Comparison of ENCODE assay signal across 13 cellular contexts in the genomic region with DNA sequence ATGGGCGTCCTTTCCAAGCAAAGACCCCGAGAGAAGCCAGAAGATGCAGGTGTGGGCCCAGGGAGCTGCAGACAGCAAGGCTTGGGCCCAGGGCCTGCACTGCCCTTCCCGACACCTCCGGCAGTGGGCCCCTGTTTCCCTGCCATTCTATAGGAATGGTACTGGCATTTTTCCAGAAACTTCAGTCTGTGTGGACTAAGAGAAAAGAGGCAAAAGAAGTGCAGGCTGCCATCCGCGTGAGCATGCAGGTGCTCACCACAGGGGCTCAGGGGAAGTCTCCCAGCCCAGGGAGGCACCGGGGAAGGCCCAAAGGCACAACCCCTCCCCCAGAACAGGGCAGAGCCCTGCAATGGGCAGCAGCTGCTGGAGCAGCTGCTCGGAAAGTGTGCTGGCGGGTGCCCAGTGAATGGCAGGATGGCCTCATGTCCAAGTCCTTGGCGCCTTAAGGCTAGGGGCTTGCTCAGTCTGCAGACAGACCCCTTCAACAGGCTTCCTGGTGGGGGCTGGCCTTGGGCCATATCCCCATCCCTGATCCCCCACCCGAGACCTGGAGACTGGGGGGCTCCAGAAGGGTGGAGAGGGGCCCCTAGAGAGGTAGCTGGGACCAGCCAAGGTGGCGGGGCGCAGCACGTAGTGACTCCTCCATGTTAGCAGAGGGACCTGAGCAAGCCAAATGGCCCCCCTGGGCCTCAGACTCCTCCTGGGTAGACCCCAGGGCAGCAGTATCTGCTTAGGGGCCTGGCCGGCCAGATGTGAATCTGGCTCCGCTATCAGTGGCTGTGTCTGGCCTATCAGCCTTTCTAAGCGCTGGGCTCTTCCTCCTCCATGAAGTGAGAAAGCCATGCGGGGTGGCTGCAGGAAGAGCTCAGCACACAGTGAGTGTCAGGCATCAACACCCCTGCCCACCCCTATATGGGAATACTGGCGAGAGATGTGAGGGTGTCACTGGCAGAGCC. TPM values are rescaled to one million over a fixed set of nuclear protein-coding genes. Genes with fewer than 3 reads are reported as not detected.
DNase-seq lines count a peak whose midpoint lies in the region; ATAC-seq and TF ChIP-seq lines count a peak whose summit lies in the region.
"Had no signal": no experiment of that assay in that cellular context is flagged by ENCODE, and none has a peak within 500 bp of the region (broad histone marks: within the 10 kb centered on the region; RNA-seq: fewer than 3 reads in every experiment).

No MANE protein-coding gene starts in this region.

- no peak overlapping the region for H3K4me3 Mint-ChIP-seq in chondrocyte (ENCODE audit: unreplicated experiment)
- H3K4me3 Mint-ChIP-seq: mesothelial cell of epicardium; stimulated activated naive CD8-positive, alpha-beta T cell treated with anti-CD3 and anti-CD28 coated beads, Interleukin-15, Interleukin-2, amounts not matched to agents 100 ng/mL and 50 ng/mL, for 24 hours had no signal

- H3K4me1 Mint-ChIP-seq in chondrocyte (ENCODE audit: low read depth): peaks cover 12% of the 10 kb centered on the region

- no peaks in the 10 kb centered on the region for H3K27me3 Mint-ChIP-seq in chondrocyte (ENCODE audit: low read depth)

- DNase-seq in 8988T: peak; percentile 43
- peak; percentile 22 for DNase-seq in GM10248 (ENCODE audit: extremely low spot score)
- peak; percentile 38 for DNase-seq in NCI-H2196 treated with DMSO at 0.1 percent for 48 hours (lab: John Stamatoyannopoulos, UW; ENCODE audit: unreplicated experiment)
- DNase-seq in chondrocyte (ENCODE audit: low spot score): no peak
- no peak for DNase-seq in GOT3 (lab: John Stamatoyannopoulos, UW)
- no peak for DNase-seq in germinal center (ENCODE audit: low spot score)
- DNase-seq: cortex of kidney, GDM1 had no signal

- CTCF ChIA-PET in GM10248 (lab: Yijun Ruan, JAX): interaction anchor here (0.6 to 4.8 kb wide), 32 partner anchors 8 to 372 kb away, joined by 3 to 29 read pairs (median 6); partner anchors contain the start of genes FHOD1, PLEKHG4, TMEM208 and ZDHHC1

- H3K27ac Mint-ChIP-seq in chondrocyte (ENCODE audit: unreplicated experiment): no peak overlapping the region
- H3K27ac Mint-ChIP-seq: IgD-negative memory B cell; mesothelial cell of epicardium; stimulated activated naive CD8-positive, alpha-beta T cell treated with anti-CD3 and anti-CD28 coated beads, Interleukin-15, Interleukin-2, amounts not matched to agents 100 ng/mL and 50 ng/mL, for 24 hours had no signal

- no peak for ATAC-seq in HG03097 (IDR thresholded peaks at IDR 0.05; ENCODE audit: low FRiP score, unreplicated experiment)
- ATAC-seq in GM21367 (IDR thresholded peaks at IDR 0.05; ENCODE audit: unreplicated experiment): no peak

- POLR2A ChIA-PET in GM10248 (lab: Yijun Ruan, JAX): no interaction called here

- no peaks in the 10 kb centered on the region for H3K9me3 Mint-ChIP-seq in chondrocyte (ENCODE audit: low read depth)
- H3K9me3 Mint-ChIP-seq: IgD-negative memory B cell; mesothelial cell of epicardium; stimulated activated naive CD8-positive, alpha-beta T cell treated with anti-CD3 and anti-CD28 coated beads, Interleukin-15, Interleukin-2, amounts not matched to agents 100 ng/mL and 50 ng/mL, for 24 hours had no signal

- TF ChIP-seq CTCF in GM10248 (IDR thresholded peaks at IDR 0.05; ENCODE audit: control extremely low read depth, extremely low read depth, low read depth, missing control alignments) (no peak), chondrocyte (IDR thresholded peaks at IDR 0.05) (peak; percentile 64)

- peaks cover 4% of the 10 kb centered on the region for H3K36me3 Mint-ChIP-seq in chondrocyte (ENCODE audit: low read depth)
- H3K36me3 Mint-ChIP-seq: IgD-negative memory B cell, mesothelial cell of epicardium had no signal

RNA-seq across cellular contexts. Expression of gene TPPP3, which starts 6.7 kb away (rescaled TPM):
- 2.7 to 3.6 TPM (median 3.3 TPM) in 3 replicates for total RNA-seq in chondrocyte

RNA-seq across cellular contexts. Expression of gene ZDHHC1, which starts 16.2 kb away (rescaled TPM):
- 11.8 to 15.0 TPM (median 12.2 TPM) in 3 replicates for total RNA-seq in chondrocyte

RNA-seq across cellular contexts. Expression of gene HSD11B2, which starts 30.9 kb away (rescaled TPM):
- 0.20 to 0.77 TPM in 2 of 3 replicates, not detected in the other for total RNA-seq in chondrocyte

Comparison
In these comparisons a context has a peak if more than half of its experiments do, and no peak if none do; other contexts are left out.
1. DNase-seq: peak in 8988T (single experiment), GM10248 (single experiment) and NCI-H2196 treated with DMSO at 0.1 percent for 48 hours (single experiment); none in chondrocyte (single experiment), GOT3 (single experiment) and germinal center (single experiment).